ENCODE assay signal across 16 cellular contexts in genomic region chr11:121841487-121842167, GRCh38.
DNase-seq lines count a peak whose midpoint lies in the region; ATAC-seq, FAIRE-seq and TF ChIP-seq lines count a peak whose summit lies in the region.
"Had no signal": no experiment of that assay in that cellular context is flagged by ENCODE, and none has a peak within 500 bp of the region (broad histone marks: within the 10 kb centered on the region; RNA-seq: fewer than 3 reads in every experiment).

No MANE protein-coding gene starts in this region.

- H3K36me3 Mint-ChIP-seq in nephron (ENCODE audit: low read depth), result no peaks in the 10 kb centered on the region
- no peaks in the 10 kb centered on the region for H3K36me3 Mint-ChIP-seq in activated T-cell treated with anti-CD3 and anti-CD28 coated beads, Interleukin-2, amount 50 U/mL, for 24 hours (ENCODE audit: low read depth)
- H3K36me3 Mint-ChIP-seq: natural killer cell treated with Interleukin-12 subunit alpha and Interleukin-12 subunit beta and Interleukin-15 and Interleukin-18, amount 100 ng/mL, for 72 hours had no signal

- no peak overlapping the region for H3K9ac ChIP-seq in endothelial cell of umbilical vein (replicated peaks; ENCODE audit: extremely low read depth, insufficient read depth, low read length)
- H3K9ac ChIP-seq: BLaER1 treated with 17β-estradiol and CSF1 and Interleukin-3, amounts not matched to agents 10 nM and 100 nM had no signal

- no peak overlapping the region for H3K4me3 Mint-ChIP-seq in nephron
- H3K4me3 Mint-ChIP-seq in activated T-cell treated with anti-CD3 and anti-CD28 coated beads, Interleukin-2, amount 50 U/mL, for 24 hours, result no peak overlapping the region
- H3K4me3 Mint-ChIP-seq: activated T-helper 17 cell treated with anti-CD3 and anti-CD28 coated beads, Interleukin-2, amount 50 U/mL, for 72 hours; natural killer cell treated with Interleukin-12 subunit alpha and Interleukin-12 subunit beta and Interleukin-15 and Interleukin-18, amount 100 ng/mL, for 72 hours; stimulated activated naive CD8-positive, alpha-beta T cell treated with anti-CD3 and anti-CD28 coated beads, Interleukin-15, Interleukin-2, amounts not matched to agents 100 ng/mL and 50 ng/mL, for 24 hours had no signal

- H3K79me2 ChIP-seq in endothelial cell of umbilical vein (ENCODE audit: control insufficient read depth, insufficient read depth, low read length), result no peaks in the 10 kb centered on the region

- FAIRE-seq in endothelial cell of umbilical vein (lab: Jason Lieb, UNC), result peak; percentile 70

- TF ChIP-seq CTCF in AG10803 (conservative IDR thresholded peaks at IDR 0.05; ENCODE audit: low read length) (peak; percentile 23), endothelial cell of umbilical vein (IDR thresholded peaks at IDR 0.05; ENCODE audit: extremely low read depth in 1 of 2, insufficient read depth in 1 of 2, low read depth in 1 of 2, low read length in 2 of 2) (no peak), nephron (IDR thresholded peaks at IDR 0.05; ENCODE audit: unreplicated experiment in 3 of 3) (no peak)

- H3K27ac Mint-ChIP-seq in nephron, result peak overlapping the region; percentile 75 to 79 (median 75)
- no peak overlapping the region for H3K27ac Mint-ChIP-seq in activated T-cell treated with anti-CD3 and anti-CD28 coated beads, Interleukin-2, amount 50 U/mL, for 24 hours
- H3K27ac Mint-ChIP-seq: activated T-helper 17 cell treated with anti-CD3 and anti-CD28 coated beads, Interleukin-2, amount 50 U/mL, for 72 hours; natural killer cell treated with Interleukin-12 subunit alpha and Interleukin-12 subunit beta and Interleukin-15 and Interleukin-18, amount 100 ng/mL, for 72 hours; stimulated activated naive CD8-positive, alpha-beta T cell treated with anti-CD3 and anti-CD28 coated beads, Interleukin-15, Interleukin-2, amounts not matched to agents 100 ng/mL and 50 ng/mL, for 24 hours had no signal

- intact Hi-C loops in endothelial cell of umbilical vein (cut with micrococcal nuclease), result loop anchor here (1.0 to 5.0 kb wide), 2 partner anchors 12 to 1649 kb away; no protein-coding TSS in a partner anchor

- peaks cover 20% of the 10 kb centered on the region for H3K9me3 Mint-ChIP-seq in nephron
- H3K9me3 Mint-ChIP-seq in activated T-cell treated with anti-CD3 and anti-CD28 coated beads, Interleukin-2, amount 50 U/mL, for 24 hours, result peaks cover 6% of the 10 kb centered on the region

- H3K36me3 ChIP-seq in endothelial cell of umbilical vein (ENCODE audit: control insufficient read depth in 2 of 2, extremely low read depth in 1 of 2, insufficient read depth in 2 of 2, low read length in 2 of 2), result no peaks in the 10 kb centered on the region
- H3K36me3 ChIP-seq: BLaER1 treated with 17β-estradiol and CSF1 and Interleukin-3, amounts not matched to agents 10 nM and 100 nM; colonic mucosa had no signal

- no TSS peak for BruUV-seq in endothelial cell of umbilical vein (replicated peaks; lab: Mats Ljungman, UMichigan)

- H3K4me2 ChIP-seq in endothelial cell of umbilical vein (ENCODE audit: insufficient read depth, low read length), result peak overlapping the region; percentile 52
- H3K4me2 ChIP-seq: BLaER1 treated with 17β-estradiol and CSF1 and Interleukin-3, amounts not matched to agents 10 nM and 100 nM had no signal

- H3K27ac ChIP-seq in endothelial cell of umbilical vein (ENCODE audit: insufficient read depth, low read depth, low read length), result no peak overlapping the region
- H3K27ac ChIP-seq: BLaER1 treated with 17β-estradiol and CSF1 and Interleukin-3, amounts not matched to agents 10 nM and 100 nM; colonic mucosa had no signal

- no peaks in the 10 kb centered on the region for H4K20me1 ChIP-seq in endothelial cell of umbilical vein (replicated peaks; ENCODE audit: control insufficient read depth, extremely low read depth, insufficient read depth, low read length)
- H4K20me1 ChIP-seq: BLaER1 treated with 17β-estradiol and CSF1 and Interleukin-3, amounts not matched to agents 10 nM and 100 nM had no signal

- peak; percentile 99 for DNase-seq in AG10803 (ENCODE audit: low read depth)
- DNase-seq in M059J (ENCODE audit: low read depth), result peak; percentile 76
- peak; percentile 79 for DNase-seq in endothelial cell of umbilical vein (ENCODE audit: low read depth, low spot score)
- DNase-seq in stimulated activated naive CD8-positive, alpha-beta T cell treated with anti-CD3 and anti-CD28 coated beads, Interleukin-15, Interleukin-2, amounts not matched to agents 100 U/mL and 50 U/mL, for 24 hours, result no peak
- no peak for DNase-seq in activated CD4-positive, alpha-beta T cell treated with anti-CD3 and anti-CD28 coated beads, Interleukin-2, amount 50 U/mL, for 1 hour
- DNase-seq in activated T-cell treated with anti-CD3 and anti-CD28 coated beads, Interleukin-2, amount 50 U/mL, for 24 hours, result no peak
- DNase-seq: activated CD4-positive, CD25-positive, alpha-beta regulatory T cell; colonic mucosa; SHP77 treated with DMSO at 0.1 percent for 48 hours; stimulated activated CD4-positive, alpha-beta T cell treated with anti-CD3 and anti-CD28 coated beads, Interleukin-1b, Interleukin-23, amount 100 ng/mL, for 48 hours had no signal

- H3K9me3 ChIP-seq in endothelial cell of umbilical vein (replicated peaks; ENCODE audit: control insufficient read depth, insufficient read depth, low read length), result no peaks in the 10 kb centered on the region
- H3K9me3 ChIP-seq: colonic mucosa had no signal

- H3K27me3 ChIP-seq in endothelial cell of umbilical vein (ENCODE audit: control insufficient read depth in 2 of 2, insufficient read depth in 2 of 2, low read length in 2 of 2), result no peaks in the 10 kb centered on the region
- H3K27me3 ChIP-seq: BLaER1 treated with 17β-estradiol and CSF1 and Interleukin-3, amounts not matched to agents 10 nM and 100 nM; colonic mucosa had no signal

- peaks cover 15% of the 10 kb centered on the region for H3K4me1 Mint-ChIP-seq in nephron
- no peaks in the 10 kb centered on the region for H3K4me1 Mint-ChIP-seq in activated T-cell treated with anti-CD3 and anti-CD28 coated beads, Interleukin-2, amount 50 U/mL, for 24 hours (ENCODE audit: low read depth)
- H3K4me1 Mint-ChIP-seq: activated T-helper 17 cell treated with anti-CD3 and anti-CD28 coated beads, Interleukin-2, amount 50 U/mL, for 72 hours had no signal

- dilution Hi-C loops in endothelial cell of umbilical vein (cut with MboI; ENCODE audit: extremely low pct_ligation_motif_present, low sequenced_read_pairs), result no loop called here

- TF ChIP-seq POLR2A in endothelial cell of umbilical vein (IDR thresholded peaks at IDR 0.05; ENCODE audit: low read depth, low read length), result no peak

- CTCF ChIA-PET in endothelial cell of umbilical vein (lab: Charles Lee), result interaction anchor here (0.9 to 1.5 kb wide), 3 partner anchors 8 to 118 kb away, joined by 3 to 6 read pairs (median 3); no protein-coding TSS in a partner anchor

- H3K9me1 ChIP-seq in endothelial cell of umbilical vein (replicated peaks; ENCODE audit: control insufficient read depth, extremely low read depth, insufficient read depth, low read length), result no peaks in the 10 kb centered on the region

- peaks cover 6% of the 10 kb centered on the region for H3K4me1 ChIP-seq in endothelial cell of umbilical vein (ENCODE audit: control insufficient read depth, extremely low read depth, insufficient read depth, low read length)
- H3K4me1 ChIP-seq: BLaER1 treated with 17β-estradiol and CSF1 and Interleukin-3, amounts not matched to agents 10 nM and 100 nM; colonic mucosa had no signal

- POLR2A ChIA-PET in endothelial cell of umbilical vein (lab: Charles Lee), result interaction anchor here (0.5 to 1.1 kb wide), 2 partner anchors 12 to 260 kb away, joined by 3 to 5 read pairs; no protein-coding TSS in a partner anchor

- no peaks in the 10 kb centered on the region for H3K27me3 Mint-ChIP-seq in nephron (ENCODE audit: low read depth)
- H3K27me3 Mint-ChIP-seq in activated T-cell treated with anti-CD3 and anti-CD28 coated beads, Interleukin-2, amount 50 U/mL, for 24 hours, result no peaks in the 10 kb centered on the region
- H3K27me3 Mint-ChIP-seq: activated T-helper 17 cell treated with anti-CD3 and anti-CD28 coated beads, Interleukin-2, amount 50 U/mL, for 72 hours; stimulated activated naive CD8-positive, alpha-beta T cell treated with anti-CD3 and anti-CD28 coated beads, Interleukin-15, Interleukin-2, amounts not matched to agents 100 ng/mL and 50 ng/mL, for 24 hours had no signal

- peak overlapping the region; percentile 24 for H2AFZ ChIP-seq in endothelial cell of umbilical vein (ENCODE audit: low read depth, low read length)

- no peak for ATAC-seq in stimulated activated naive CD8-positive, alpha-beta T cell treated with anti-CD3 and anti-CD28 coated beads, Interleukin-15, Interleukin-2, amounts not matched to agents 100 U/mL and 50 U/mL, for 24 hours
- ATAC-seq in HG03095 (IDR thresholded peaks at IDR 0.05; ENCODE audit: unreplicated experiment), result no peak
- ATAC-seq: activated T-helper 17 cell treated with anti-CD3 and anti-CD28 coated beads, Interleukin-2, amount 50 U/mL, for 72 hours; natural killer cell treated with Interleukin-12 subunit alpha and Interleukin-12 subunit beta and Interleukin-15 and Interleukin-18, amount 100 ng/mL, for 72 hours had no signal

- H3K4me3 ChIP-seq in AG10803 (ENCODE audit: low read length) (no peak overlapping the region), endothelial cell of umbilical vein (replicated peaks in 1 of 3; ENCODE audit: insufficient read depth in 1 of 3, low read depth in 1 of 3, low read length in 3 of 3) (no peak overlapping the region)
- H3K4me3 ChIP-seq: BLaER1 treated with 17β-estradiol and CSF1 and Interleukin-3, amounts not matched to agents 10 nM and 100 nM; colonic mucosa had no signal

TF ChIP-seq in endothelial cell of umbilical vein, 7 proteins besides CTCF, POLR2A, EP300 and RAD21:
- TF ChIP-seq MAX (IDR thresholded peaks at IDR 0.05; ENCODE audit: insufficient read depth, insufficient read length), result no peak
- TF ChIP-seq EZH2 (IDR thresholded peaks at IDR 0.05; ENCODE audit: borderline replicate concordance, low read depth, low read length, severe bottlenecking), result no peak
- no peak for TF ChIP-seq GATA2 (IDR thresholded peaks at IDR 0.05; ENCODE audit: insufficient read depth, insufficient read length, low read depth, low read length)
- no peak for TF ChIP-seq POLR2AphosphoS5 (IDR thresholded peaks at IDR 0.05; ENCODE audit: insufficient read depth, low read depth, low read length)
- no peak for TF ChIP-seq FOS (IDR thresholded peaks at IDR 0.05; ENCODE audit: borderline replicate concordance, insufficient read depth, low read length)
- no peak for TF ChIP-seq MYC (IDR thresholded peaks at IDR 0.05; ENCODE audit: low read depth, low read length)
- no peak for TF ChIP-seq JUN (IDR thresholded peaks at IDR 0.05; ENCODE audit: borderline replicate concordance, insufficient read depth, insufficient read length, low read depth)

Comparison
In these comparisons a context has a peak if more than half of its experiments do, and no peak if none do; other contexts are left out.
1. DNase-seq: peak in AG10803 (single experiment), M059J (single experiment) and endothelial cell of umbilical vein (single experiment); none in stimulated activated naive CD8-positive, alpha-beta T cell treated with anti-CD3 and anti-CD28 coated beads, Interleukin-15, Interleukin-2, amounts not matched to agents 100 U/mL and 50 U/mL, for 24 hours (single experiment), activated CD4-positive, alpha-beta T cell treated with anti-CD3 and anti-CD28 coated beads, Interleukin-2, amount 50 U/mL, for 1 hour (single experiment) and activated T-cell treated with anti-CD3 and anti-CD28 coated beads, Interleukin-2, amount 50 U/mL, for 24 hours (single experiment).